In the genomic region with DNA sequence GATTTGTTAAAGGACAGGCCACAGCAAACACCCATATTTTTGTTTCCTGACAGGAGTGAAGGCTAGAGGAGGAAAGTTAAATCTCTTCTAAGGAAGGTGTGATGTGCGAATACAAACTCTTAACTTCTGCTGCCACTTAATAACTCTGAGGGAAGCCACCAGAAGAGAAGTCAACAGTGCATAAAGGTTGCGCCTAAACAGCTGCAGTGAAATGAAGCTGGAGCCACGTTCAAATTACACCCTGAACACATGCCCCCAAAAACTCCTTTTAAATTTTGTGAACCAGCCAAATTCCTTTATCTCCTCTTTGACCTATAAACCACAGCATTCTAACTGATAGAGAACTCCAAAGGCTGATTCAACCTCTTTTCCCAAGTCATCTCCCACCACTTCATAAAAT, we compare ENCODE assay signal across 28 cellular contexts.
"Had no signal": no experiment of that assay in that cellular context is flagged by ENCODE, and none has a peak within 500 bp of the region (broad histone marks: within the 10 kb centered on the region; RNA-seq: fewer than 3 reads in every experiment).

No MANE protein-coding gene starts in this region.

- H3K9me3 Mint-ChIP-seq: natural killer cell treated with Interleukin-12 subunit alpha and Interleukin-12 subunit beta and Interleukin-15 and Interleukin-18, amount 100 ng/mL, for 72 hours; T-cell; T-helper 2 cell treated with Interferon-gamma antibody and Interleukin-4, amounts not matched to agents 5 μg/mL and 100 μg/mL, for 36 hours had no signal

- H3K27ac Mint-ChIP-seq: activated naive CD8-positive, alpha-beta T cell; natural killer cell treated with Interleukin-12 subunit alpha and Interleukin-12 subunit beta and Interleukin-15 and Interleukin-18, amount 100 ng/mL, for 72 hours; T-cell; T-helper 2 cell treated with Interferon-gamma antibody and Interleukin-4, amounts not matched to agents 5 μg/mL and 100 μg/mL, for 36 hours had no signal

- H3K4me1 ChIP-seq: parathyroid adenoma had no signal

- H3K36me3 Mint-ChIP-seq: activated naive CD8-positive, alpha-beta T cell; natural killer cell treated with Interleukin-12 subunit alpha and Interleukin-12 subunit beta and Interleukin-15 and Interleukin-18, amount 100 ng/mL, for 72 hours; T-cell had no signal

- ATAC-seq: esophagus mucosa; left ventricle myocardium superior; natural killer cell treated with Interleukin-12 subunit alpha and Interleukin-12 subunit beta and Interleukin-15 and Interleukin-18, amount 100 ng/mL, for 72 hours; sciatic nerve; T-cell had no signal

- H3K36me3 ChIP-seq: adrenal gland, ascending aorta, brain microvascular endothelial cell, thoracic aorta, upper lobe of left lung had no signal

- H3K9me3 ChIP-seq: adrenal gland, ascending aorta, thoracic aorta, upper lobe of left lung had no signal

- H3K27ac ChIP-seq: adrenal gland, ascending aorta, brain microvascular endothelial cell, parathyroid adenoma, thoracic aorta, upper lobe of left lung had no signal

- H3K4me3 ChIP-seq: adrenal gland, ascending aorta, smooth muscle cell, thoracic aorta, upper lobe of left lung had no signal

- DNase-seq: activated gamma-delta T cell treated with Interleukin-2 at 50 U/mL for 16 hours; activated T-cell treated with anti-CD3 and anti-CD28 coated beads, Interleukin-2, amount 50 U/mL, for 1 hour; adrenal gland; brain microvascular endothelial cell; central memory CD4-positive, alpha-beta T cell; effector memory CD4-positive, alpha-beta T cell; foreskin melanocyte; glutamatergic neuron; hippocampal formation; kidney glomerular epithelial cell; left ventricle myocardium superior; mammary epithelial cell; midbrain; nucleus accumbens; stimulated activated CD4-positive, alpha-beta T cell treated with anti-CD3 and anti-CD28 coated beads, Interleukin-15, amount 100 ng/mL, for 24 hours; stimulated activated CD8-positive, alpha-beta memory T cell treated with anti-CD3 and anti-CD28 coated beads, Interleukin-4, amount 100 ng/mL, for 48 hours; stimulated activated naive CD4-positive, alpha-beta T cell treated with Interleukin-2 at 50 U/mL for 16 hours; T-cell; upper lobe of left lung had no signal

- H3K4me3 Mint-ChIP-seq: activated naive CD8-positive, alpha-beta T cell; natural killer cell treated with Interleukin-12 subunit alpha and Interleukin-12 subunit beta and Interleukin-15 and Interleukin-18, amount 100 ng/mL, for 72 hours; T-cell; T-helper 2 cell treated with Interferon-gamma antibody and Interleukin-4, amounts not matched to agents 5 μg/mL and 100 μg/mL, for 36 hours had no signal

- H3K27me3 ChIP-seq: adrenal gland, ascending aorta, brain microvascular endothelial cell, upper lobe of left lung had no signal
